ENCODE assay signal across 18 cellular contexts in genomic region chr13:72920097-72920496, GRCh38.
DNase-seq lines count a peak whose midpoint lies in the region; ATAC-seq, FAIRE-seq and TF ChIP-seq lines count a peak whose summit lies in the region.
"Had no signal": no experiment of that assay in that cellular context is flagged by ENCODE, and none has a peak within 500 bp of the region (broad histone marks: within the 10 kb centered on the region; RNA-seq: fewer than 3 reads in every experiment).

No MANE protein-coding gene starts in this region.

- FAIRE-seq in GM12891 (lab: Jason Lieb, UNC): no peak

- H3K4me3 ChIP-seq in fibroblast of the aortic adventitia (ENCODE audit: low read depth, low read length) (no peak overlapping the region), skeletal muscle tissue (ENCODE audit: low read length in 3 of 3) (no peak overlapping the region)
- H3K4me3 ChIP-seq: hepatocyte had no signal

- peak overlapping the region in 1 of 3 donors; percentile 57 for H3K9ac ChIP-seq in skeletal muscle tissue (ENCODE audit: low read depth in 1 of 3, low read length in 3 of 3)

- no peak for DNase-seq in GM12891 (ENCODE audit: insufficient read length, low spot score)
- peak; percentile 16 for DNase-seq in fibroblast of the aortic adventitia (ENCODE audit: low read depth)
- DNase-seq in CD1c-positive myeloid dendritic cell (ENCODE audit: extremely low spot score): no peak
- DNase-seq: activated CD4-positive, alpha-beta T cell treated with anti-CD3 and anti-CD28 coated beads for 36 hours; activated naive CD4-positive, alpha-beta T cell; erythroblast; NCI-H1417; NCI-H2227 treated with DMSO at 0.1 percent for 48 hours; NK-92 treated with Interleukin-12 subunit alpha and Interleukin-12 subunit beta, amount 100 ng/mL, for 24 hours; nucleus accumbens; SHP77 treated with DMSO at 0.1 percent for 48 hours; stimulated activated CD4-positive, alpha-beta T cell treated with anti-CD3 and anti-CD28 coated beads, Interleukin-4, amount 100 ng/mL, for 24 hours; stimulated activated CD8-positive, alpha-beta memory T cell treated with anti-CD3 and anti-CD28 coated beads, Interleukin-4, amount 100 ng/mL, for 48 hours had no signal

- H3K9me3 ChIP-seq in skeletal muscle tissue (ENCODE audit: control insufficient read depth in 3 of 3, low read length in 3 of 3): no peaks in the 10 kb centered on the region

- ATAC-seq in SK-N-SH treated with all-trans-retinoic acid at 6 μM for 48 hours (peak; percentile 75), GM18511 (IDR thresholded peaks at IDR 0.05; ENCODE audit: unreplicated experiment) (no peak), HG02798 (IDR thresholded peaks at IDR 0.05; ENCODE audit: poor library complexity, unreplicated experiment) (no peak)
- ATAC-seq: activated CD4-positive, alpha-beta T cell treated with anti-CD3 and anti-CD28 coated beads for 36 hours had no signal

- H3K4me1 ChIP-seq in skeletal muscle tissue (ENCODE audit: control insufficient read depth in 3 of 3, insufficient read depth in 3 of 3, low read length in 3 of 3): peaks cover 2 to 11% (median 8%) of the 10 kb centered on the region in 3 donors

- peaks cover 0 to 4% (median 0%) of the 10 kb centered on the region in 3 donors for H3K36me3 ChIP-seq in skeletal muscle tissue (ENCODE audit: control insufficient read depth in 3 of 3, insufficient read depth in 3 of 3, low read length in 3 of 3)

- TF ChIP-seq POLR2A in GM12891 (IDR thresholded peaks at IDR 0.05; ENCODE audit: low read depth, low read length): no peak

- H3K27me3 ChIP-seq in skeletal muscle tissue (ENCODE audit: control insufficient read depth in 3 of 3, insufficient read depth in 3 of 3, low read length in 3 of 3): no peaks in the 10 kb centered on the region
- H3K27me3 ChIP-seq: hepatocyte had no signal

- peak overlapping the region; percentile 70 for H3K27ac ChIP-seq in skeletal muscle tissue (ENCODE audit: low read depth, low read length)
- H3K27ac ChIP-seq: hepatocyte had no signal

- TF ChIP-seq CTCF in fibroblast of the aortic adventitia (IDR thresholded peaks at IDR 0.05; ENCODE audit: insufficient read depth, low read length): no peak

TF ChIP-seq in GM12891, 5 proteins besides CTCF, POLR2A, EP300 and RAD21:
- TF ChIP-seq SPI1 (IDR thresholded peaks at IDR 0.05; ENCODE audit: low read depth, low read length) (0 out of 2 replicates have a peak, but pooled peaks have one; percentile 5), PAX5 (IDR thresholded peaks at IDR 0.05; ENCODE audit: insufficient read depth, low read length, severe bottlenecking) (no peak), TAF1 (IDR thresholded peaks at IDR 0.05; ENCODE audit: low read depth, low read length) (no peak)

TF ChIP-seq in SK-N-SH treated with all-trans-retinoic acid at 6 μM for 48 hours, 23 proteins besides CTCF, POLR2A, EP300 and RAD21:
- TF ChIP-seq RARB (CRISPR knock-in tag; IDR thresholded peaks at IDR 0.05) (no peak), GLIS3 (CRISPR knock-in tag; IDR thresholded peaks at IDR 0.05) (no peak), ISL1 (CRISPR knock-in tag; IDR thresholded peaks at IDR 0.05) (peak; percentile 34; the same call in 1 of the 2 replicates), PATZ1 (CRISPR knock-in tag; IDR thresholded peaks at IDR 0.05; ENCODE audit: borderline replicate concordance) (no peak), ZNF8 (CRISPR knock-in tag; IDR thresholded peaks at IDR 0.05) (no peak), ZNF70 (CRISPR knock-in tag; IDR thresholded peaks at IDR 0.05) (no peak)
